14 cellular contexts compared by ENCODE assay signal in the genomic region with DNA sequence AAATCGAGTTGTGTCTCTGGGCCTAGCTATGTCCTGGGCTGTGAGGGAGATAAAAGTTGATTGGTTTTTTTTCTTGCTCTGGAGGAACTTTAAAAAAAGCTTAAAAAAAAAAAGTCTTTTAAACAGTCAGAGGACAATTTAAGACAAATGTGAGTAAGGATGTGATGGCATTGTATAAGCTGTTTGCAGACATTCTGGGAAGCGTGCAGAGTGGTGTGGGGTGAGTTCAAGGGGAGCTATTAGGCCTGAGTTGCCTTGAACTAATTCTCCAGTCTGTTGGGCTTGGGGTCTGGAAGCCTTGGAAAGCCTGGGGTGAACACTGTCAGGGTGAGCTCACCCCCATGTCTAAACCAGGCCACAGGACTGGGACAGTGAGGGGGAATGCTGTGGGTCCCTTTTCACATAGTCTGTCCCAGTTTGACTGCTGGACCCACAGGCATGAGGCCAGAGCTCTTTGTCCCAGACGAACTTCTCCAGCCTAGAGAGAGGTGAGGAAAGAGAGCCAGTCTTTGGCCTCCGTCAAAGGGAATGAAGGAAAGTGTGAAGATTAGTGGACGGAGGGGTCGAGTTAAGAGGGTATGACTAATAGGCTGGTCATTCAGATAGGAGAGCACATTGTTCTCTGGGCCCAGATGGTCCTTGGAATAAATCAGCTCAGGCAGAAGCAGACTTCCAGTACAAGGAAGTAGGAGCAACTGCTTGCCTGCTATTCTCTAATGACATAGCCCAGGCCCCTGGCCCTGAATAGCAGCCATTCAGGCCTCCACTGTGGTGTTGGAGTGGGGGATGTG.
DNase-seq lines count a peak whose midpoint lies in the region; ATAC-seq, FAIRE-seq and TF ChIP-seq lines count a peak whose summit lies in the region.
"Had no signal": no experiment of that assay in that cellular context is flagged by ENCODE, and none has a peak within 500 bp of the region (broad histone marks: within the 10 kb centered on the region; RNA-seq: fewer than 3 reads in every experiment).

No MANE protein-coding gene starts in this region.

- BruUV-seq in HepG2 (replicated peaks; lab: Mats Ljungman, UMichigan) = no TSS peak

- H3K4me1 ChIP-seq in right lobe of liver = peaks cover 0 to 25% (median 0%) of the 10 kb centered on the region in 4 donors
- no peaks in the 10 kb centered on the region for H3K4me1 ChIP-seq in HepG2 (ENCODE audit: insufficient read depth, low read length)
- H3K4me1 ChIP-seq in mesodermal cell (ENCODE audit: control insufficient read depth, insufficient read depth, low read length, poor library complexity, severe bottlenecking) = peaks cover 20% of the 10 kb centered on the region

- ATAC-seq in right lobe of liver = peak in 3 of 4 donors; percentile 9 to 47 (median 16)
- ATAC-seq in HepG2 = no peak
- ATAC-seq in GM21786 (IDR thresholded peaks at IDR 0.05; ENCODE audit: unreplicated experiment) = no peak

- no peak for DNase-seq in right lobe of liver
- DNase-seq in HepG2 (ENCODE audit: low spot score) = no peak
- DNase-seq in fibroblast of gingiva (ENCODE audit: low read depth) = peak; percentile 66
- no peak for DNase-seq in D721Med (ENCODE audit: insufficient read length, low spot score)
- no peak for DNase-seq in GDM1 (lab: John Stamatoyannopoulos, UW)
- no peak for DNase-seq in activated effector memory CD4-positive, alpha-beta T cell treated with anti-CD3 and anti-CD28 coated beads, Interleukin-2, amount 50 U/mL, for 16 hours
- DNase-seq: activated effector memory CD4-positive, alpha-beta T cell treated with Interleukin-2 at 50 U/mL for 16 hours; mammary epithelial cell; MM.1S; NK-92 treated with Interleukin-12 subunit alpha and Interleukin-12 subunit beta, amount 100 ng/mL, for 24 hours; stimulated activated CD4-positive, alpha-beta T cell treated with anti-CD3 and anti-CD28 coated beads, Interleukin-2, amount 100 ng/mL, for 24 hours had no signal

- no peak overlapping the region for H3K4me2 ChIP-seq in HepG2 (ENCODE audit: low read depth, low read length)

- no peaks in the 10 kb centered on the region for H4K20me1 ChIP-seq in HepG2 (ENCODE audit: insufficient read depth, low read length)

- TF ChIP-seq EP300 in HepG2 (IDR thresholded peaks at IDR 0.05; ENCODE audit: low read depth in 2 of 2, low read length in 2 of 2) (no peak), HepG2 (CRISPR knock-in tag; IDR thresholded peaks at IDR 0.05; ENCODE audit: borderline replicate concordance) (no peak)

- TF ChIP-seq RAD21 in HepG2 (CRISPR knock-in tag; IDR thresholded peaks at IDR 0.05) = no peak

- intact Hi-C loops in right lobe of liver (cut with DNase I) = no loop called here
- intact Hi-C loops in HepG2 (cut with micrococcal nuclease; ENCODE audit: unreplicated experiment) = no loop called here

- POLR2A ChIA-PET in HepG2 (lab: Yijun Ruan, JAX) = no interaction called here

- TF ChIP-seq POLR2A in right lobe of liver (IDR thresholded peaks at IDR 0.05) = no peak
- no peak for TF ChIP-seq POLR2A in HepG2 (IDR thresholded peaks at IDR 0.05; ENCODE audit: insufficient read depth in 1 of 2, low read depth in 2 of 2, low read length in 2 of 2)

- H3K4me3 ChIP-seq in right lobe of liver (no peak overlapping the region), HepG2 (replicated peaks in 1 of 3; ENCODE audit: insufficient read depth in 1 of 3, low read depth in 2 of 3, low read length in 3 of 3) (no peak overlapping the region), mesodermal cell (ENCODE audit: extremely low read depth, insufficient read depth, low read length, poor library complexity, severe bottlenecking) (no peak overlapping the region)

- in situ Hi-C loops in HepG2 (cut with HindIII; ENCODE audit: extremely low pct_ligation_motif_present, low pct_unique_long_range_greater_than_20kb) = no loop called here

- H3K9ac ChIP-seq in HepG2 (ENCODE audit: insufficient read depth, low read depth, low read length) = no peak overlapping the region

- no peak for FAIRE-seq in HepG2 (lab: Jason Lieb, UNC)
- no peak for FAIRE-seq in D721Med (lab: Jason Lieb, UNC)
- FAIRE-seq: TTC549 had no signal

- no peak overlapping the region for H2AFZ ChIP-seq in HepG2 (ENCODE audit: low read length)

- H3K27me3 ChIP-seq in right lobe of liver (no peaks in the 10 kb centered on the region), HepG2 (ENCODE audit: control insufficient read depth in 1 of 2, insufficient read depth in 2 of 2, low read length in 2 of 2) (no peaks in the 10 kb centered on the region; a peak in 1 of 5 replicates)

- no peaks in the 10 kb centered on the region for H3K9me3 ChIP-seq in right lobe of liver
- no peaks in the 10 kb centered on the region for H3K9me3 ChIP-seq in HepG2 (ENCODE audit: low read length)
- H3K9me3 ChIP-seq in mesodermal cell (ENCODE audit: control insufficient read depth, low read length) = no peaks in the 10 kb centered on the region

- H3K27ac ChIP-seq in right lobe of liver (no peak overlapping the region), HepG2 (ENCODE audit: extremely low read length, insufficient read depth, low read length) (no peak overlapping the region), mesodermal cell (ENCODE audit: low read depth, low read length, severe bottlenecking) (peak overlapping the region; percentile 88)

- TF ChIP-seq CTCF in right lobe of liver (IDR thresholded peaks at IDR 0.05) (no peak), HepG2 (CRISPR knock-in tag; IDR thresholded peaks at IDR 0.05) (no peak), D721Med (IDR thresholded peaks at IDR 0.05; ENCODE audit: insufficient read depth, missing control alignments) (no peak)

- CTCF ChIA-PET in HepG2 (lab: Yijun Ruan, JAX; ENCODE audit: low intra/inter-chr PET ratio, low total read pairs) = no interaction called here

- H3K36me3 ChIP-seq in right lobe of liver (peaks cover 0 to 28% (median 8%) of the 10 kb centered on the region in 4 donors), HepG2 (replicated peaks in 1 of 2; ENCODE audit: control insufficient read depth in 1 of 2, insufficient read depth in 2 of 2, low read length in 2 of 2) (no peaks in the 10 kb centered on the region), mesodermal cell (ENCODE audit: control insufficient read depth, insufficient read depth, low read length) (no peaks in the 10 kb centered on the region)

- H3K79me2 ChIP-seq in HepG2 (ENCODE audit: insufficient read depth, low read length) = no peaks in the 10 kb centered on the region

- 47% methylated on average over 5 of the region's 6 CpGs for WGBS in right lobe of liver (ENCODE audit: insufficient coverage, low coverage, low lambda C conversion rate, missing lambda C conversion rate)
- 1% methylated on average over 6 of the region's 6 CpGs for WGBS in HepG2 (ENCODE audit: low lambda C conversion rate)
- 30 to 32% methylated on average over 5 to 6 of the region's 6 CpGs for WGBS in mesodermal cell (ENCODE audit: insufficient coverage in 2 of 2), 2 experiments

TF ChIP-seq in HepG2, 621 proteins besides CTCF, POLR2A, EP300 and RAD21:
- TF ChIP-seq, protein P1, sequence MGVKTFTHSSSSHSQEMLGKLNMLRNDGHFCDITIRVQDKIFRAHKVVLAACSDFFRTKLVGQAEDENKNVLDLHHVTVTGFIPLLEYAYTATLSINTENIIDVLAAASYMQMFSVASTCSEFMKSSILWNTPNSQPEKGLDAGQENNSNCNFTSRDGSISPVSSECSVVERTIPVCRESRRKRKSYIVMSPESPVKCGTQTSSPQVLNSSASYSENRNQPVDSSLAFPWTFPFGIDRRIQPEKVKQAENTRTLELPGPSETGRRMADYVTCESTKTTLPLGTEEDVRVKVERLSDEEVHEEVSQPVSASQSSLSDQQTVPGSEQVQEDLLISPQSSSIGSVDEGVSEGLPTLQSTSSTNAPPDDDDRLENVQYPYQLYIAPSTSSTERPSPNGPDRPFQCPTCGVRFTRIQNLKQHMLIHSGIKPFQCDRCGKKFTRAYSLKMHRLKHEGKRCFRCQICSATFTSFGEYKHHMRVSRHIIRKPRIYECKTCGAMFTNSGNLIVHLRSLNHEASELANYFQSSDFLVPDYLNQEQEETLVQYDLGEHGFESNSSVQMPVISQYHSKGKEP (CRISPR knock-in tag; IDR thresholded peaks at IDR 0.05) = no peak
- TF ChIP-seq ZNF703 (CRISPR knock-in tag; IDR thresholded peaks at IDR 0.05; ENCODE audit: borderline replicate concordance) (no peak), HOXA3 (CRISPR knock-in tag; IDR thresholded peaks at IDR 0.05) (no peak)
- TF ChIP-seq, protein P2, sequence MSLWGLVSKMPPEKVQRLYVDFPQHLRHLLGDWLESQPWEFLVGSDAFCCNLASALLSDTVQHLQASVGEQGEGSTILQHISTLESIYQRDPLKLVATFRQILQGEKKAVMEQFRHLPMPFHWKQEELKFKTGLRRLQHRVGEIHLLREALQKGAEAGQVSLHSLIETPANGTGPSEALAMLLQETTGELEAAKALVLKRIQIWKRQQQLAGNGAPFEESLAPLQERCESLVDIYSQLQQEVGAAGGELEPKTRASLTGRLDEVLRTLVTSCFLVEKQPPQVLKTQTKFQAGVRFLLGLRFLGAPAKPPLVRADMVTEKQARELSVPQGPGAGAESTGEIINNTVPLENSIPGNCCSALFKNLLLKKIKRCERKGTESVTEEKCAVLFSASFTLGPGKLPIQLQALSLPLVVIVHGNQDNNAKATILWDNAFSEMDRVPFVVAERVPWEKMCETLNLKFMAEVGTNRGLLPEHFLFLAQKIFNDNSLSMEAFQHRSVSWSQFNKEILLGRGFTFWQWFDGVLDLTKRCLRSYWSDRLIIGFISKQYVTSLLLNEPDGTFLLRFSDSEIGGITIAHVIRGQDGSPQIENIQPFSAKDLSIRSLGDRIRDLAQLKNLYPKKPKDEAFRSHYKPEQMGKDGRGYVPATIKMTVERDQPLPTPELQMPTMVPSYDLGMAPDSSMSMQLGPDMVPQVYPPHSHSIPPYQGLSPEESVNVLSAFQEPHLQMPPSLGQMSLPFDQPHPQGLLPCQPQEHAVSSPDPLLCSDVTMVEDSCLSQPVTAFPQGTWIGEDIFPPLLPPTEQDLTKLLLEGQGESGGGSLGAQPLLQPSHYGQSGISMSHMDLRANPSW (CRISPR knock-in tag; IDR thresholded peaks at IDR 0.05; ENCODE audit: borderline replicate concordance) = no peak
- TF ChIP-seq, protein P3, sequence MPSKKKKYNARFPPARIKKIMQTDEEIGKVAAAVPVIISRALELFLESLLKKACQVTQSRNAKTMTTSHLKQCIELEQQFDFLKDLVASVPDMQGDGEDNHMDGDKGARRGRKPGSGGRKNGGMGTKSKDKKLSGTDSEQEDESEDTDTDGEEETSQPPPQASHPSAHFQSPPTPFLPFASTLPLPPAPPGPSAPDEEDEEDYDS (CRISPR knock-in tag; IDR thresholded peaks at IDR 0.05) = no peak

Comparison
In these comparisons a context has a peak if more than half of its experiments do, and no peak if none do; other contexts are left out.
1. ATAC-seq: peak in right lobe of liver (3 of 4); none in HepG2 (single experiment) and GM21786 (single experiment).